In genomic region chr9:101479337-101480045, GRCh38 we compare ENCODE assay signal across 1 cellular context.
TF ChIP-seq lines count a peak whose summit lies in the region.

No MANE protein-coding gene starts in this region.

TF ChIP-seq in GM23338, 12 proteins besides CTCF, POLR2A, EP300 and RAD21 (continued from another document):
- TF ChIP-seq ZNF462 (CRISPR knock-in tag; IDR thresholded peaks at IDR 0.05), result no peak
- TF ChIP-seq STAT1 (IDR thresholded peaks at IDR 0.05; ENCODE audit: unreplicated experiment), result no peak
- TF ChIP-seq CREB1 (CRISPR knock-in tag; IDR thresholded peaks at IDR 0.05; ENCODE audit: low read depth), result no peak
